8 cellular contexts compared by ENCODE assay signal in the genomic region with DNA sequence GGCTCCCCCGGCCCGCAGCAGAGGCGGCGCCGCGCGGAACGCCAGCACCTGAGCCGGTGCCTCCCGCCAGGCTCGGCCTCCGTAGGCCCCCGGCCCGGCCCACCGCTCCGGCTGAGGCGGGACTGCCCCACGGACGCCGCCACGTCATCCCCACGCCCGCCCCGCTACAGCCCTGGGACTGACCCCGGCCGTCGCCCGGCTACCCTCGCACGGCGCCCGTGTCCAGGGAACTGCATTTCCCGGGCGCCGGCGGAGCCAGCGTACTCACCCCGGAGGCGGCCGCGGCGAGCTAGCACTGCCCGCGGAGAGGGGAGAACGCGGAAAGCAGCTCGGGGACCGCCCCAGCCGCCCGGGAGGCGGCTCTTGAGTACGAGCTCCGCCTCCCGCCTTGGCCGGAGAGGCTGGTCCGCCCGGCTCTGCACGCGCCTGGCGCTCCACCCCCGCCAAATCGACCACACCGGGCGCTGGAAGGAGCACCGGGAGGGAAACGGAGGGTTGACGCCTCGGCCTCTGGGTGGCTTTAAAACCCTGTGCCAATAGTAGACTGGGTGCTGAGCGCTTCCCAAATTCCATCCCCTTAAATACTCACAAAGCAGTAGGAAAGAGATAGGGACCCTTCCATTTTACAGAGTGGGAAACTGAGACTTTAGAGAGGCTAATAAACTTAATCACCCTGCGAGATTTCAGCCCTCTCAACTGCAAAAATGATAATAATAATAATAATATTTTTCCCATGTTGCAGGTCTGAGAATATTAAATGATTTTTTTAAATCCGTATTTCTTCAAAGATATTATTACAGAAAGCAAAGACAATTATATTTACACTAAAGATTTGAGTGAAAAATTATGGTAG. TPM values are rescaled to one million over a fixed set of nuclear protein-coding genes. Genes with fewer than 3 reads are reported as not detected.
DNase-seq lines count a peak whose midpoint lies in the region.

A gene with protein sequence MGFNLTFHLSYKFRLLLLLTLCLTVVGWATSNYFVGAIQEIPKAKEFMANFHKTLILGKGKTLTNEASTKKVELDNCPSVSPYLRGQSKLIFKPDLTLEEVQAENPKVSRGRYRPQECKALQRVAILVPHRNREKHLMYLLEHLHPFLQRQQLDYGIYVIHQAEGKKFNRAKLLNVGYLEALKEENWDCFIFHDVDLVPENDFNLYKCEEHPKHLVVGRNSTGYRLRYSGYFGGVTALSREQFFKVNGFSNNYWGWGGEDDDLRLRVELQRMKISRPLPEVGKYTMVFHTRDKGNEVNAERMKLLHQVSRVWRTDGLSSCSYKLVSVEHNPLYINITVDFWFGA (minus strand): TSS at position 297 of the 853 bp plus-strand sequence. CDS start 10,779 bp downstream, outside the sequence.

- DNase-seq in GF-D8 (lab: John Stamatoyannopoulos, UW) (peak; percentile 65), HAP-1 (ENCODE audit: low spot score in 2 of 2) (peak; percentile 87 to 90), MG63 (peak; percentile 93), SIG-M5 treated with dmso at 0.1 percent for 504 hours (lab: John Stamatoyannopoulos, UW; ENCODE audit: unreplicated experiment) (peak; percentile 85), foreskin melanocyte (peak; percentile 78)
- peak; percentile 47 for DNase-seq in activated gamma-delta T cell treated with anti-CD3 and anti-CD28 coated beads, Interleukin-2, amount 50 U/mL, for 16 hours (ENCODE audit: low read depth)

- H3K4me3 ChIP-seq in HAP-1, result peak within 1 kb of the TSS; percentile 55
- peak within 1 kb of the TSS; percentile 83 for H3K4me3 ChIP-seq in MG63
- H3K4me3 ChIP-seq in neuron (ENCODE audit: low read length), result peak within 1 kb of the TSS; percentile 76
- H3K4me3 ChIP-seq in subcutaneous abdominal adipose tissue (ENCODE audit: low read depth in 1 of 5, low read length in 5 of 5), result peak within 1 kb of the TSS; percentile 80 to 87 (median 83)

- in situ Hi-C loops in HAP-1 (cut with MboI; ENCODE audit: low sequenced_read_pairs), result no loop called here

- H3K27me3 ChIP-seq in HAP-1 (ENCODE audit: low read depth), result no peaks in the 10 kb centered on the region
- no peaks in the 10 kb centered on the region for H3K27me3 ChIP-seq in MG63
- H3K27me3 ChIP-seq in neuron (ENCODE audit: insufficient read depth, low read length), result no peaks in the 10 kb centered on the region
- no peaks in the 10 kb centered on the region for H3K27me3 ChIP-seq in subcutaneous abdominal adipose tissue (ENCODE audit: control insufficient read depth in 5 of 5, insufficient read depth in 4 of 5, low read length in 5 of 5)

- H3K9me3 ChIP-seq in HAP-1 (no peaks in the 10 kb centered on the region), MG63 (no peaks in the 10 kb centered on the region), neuron (ENCODE audit: low read length) (no peaks in the 10 kb centered on the region), subcutaneous abdominal adipose tissue (ENCODE audit: control insufficient read depth in 5 of 5, low read length in 5 of 5) (no peaks in the 10 kb centered on the region)

- H3K36me3 ChIP-seq in HAP-1 (replicated peaks) (peaks cover 12% of the 10 kb centered on the region), MG63 (peaks cover 12% of the 10 kb centered on the region), neuron (ENCODE audit: insufficient read depth, low read length) (peaks cover 3% of the 10 kb centered on the region), subcutaneous abdominal adipose tissue (ENCODE audit: control insufficient read depth in 5 of 5, insufficient read depth in 5 of 5, low read length in 5 of 5) (peaks cover 0 to 6% (median 0%) of the 10 kb centered on the region in 5 donors)

- H3K4me1 ChIP-seq in HAP-1 (peaks cover 17% of the 10 kb centered on the region), neuron (ENCODE audit: insufficient read depth, low read length) (peaks cover 7% of the 10 kb centered on the region), subcutaneous abdominal adipose tissue (ENCODE audit: control insufficient read depth in 5 of 5, insufficient read depth in 5 of 5, low read length in 5 of 5) (peaks cover under 1 to 27% (median 24%) of the 10 kb centered on the region in 5 donors)

- peak within 1 kb of the TSS; percentile 82 for H2AFZ ChIP-seq in neuron (ENCODE audit: low read depth, low read length)

- peak within 1 kb of the TSS; percentile 30 to 94 (median 90) for H3K9ac ChIP-seq in subcutaneous abdominal adipose tissue (ENCODE audit: low read length in 5 of 5)

- H3K27ac ChIP-seq in subcutaneous abdominal adipose tissue (ENCODE audit: low read depth, low read length), result peak within 1 kb of the TSS; percentile 82

RNA-seq across cellular contexts. Expression of the gene that starts here (rescaled TPM):
- 13.2 and 17.7 TPM in 2 replicates for total RNA-seq in MG63 (2014; rRNA removed; shearing (Covaris generic); ENCODE audit: low replicate concordance)

Comparison
In these comparisons a context has a peak if more than half of its experiments do, and no peak if none do; other contexts are left out.
1. Peak in every context shown above with its lines: DNase-seq, H3K4me3 ChIP-seq and H3K27ac ChIP-seq.